In the genomic region with DNA sequence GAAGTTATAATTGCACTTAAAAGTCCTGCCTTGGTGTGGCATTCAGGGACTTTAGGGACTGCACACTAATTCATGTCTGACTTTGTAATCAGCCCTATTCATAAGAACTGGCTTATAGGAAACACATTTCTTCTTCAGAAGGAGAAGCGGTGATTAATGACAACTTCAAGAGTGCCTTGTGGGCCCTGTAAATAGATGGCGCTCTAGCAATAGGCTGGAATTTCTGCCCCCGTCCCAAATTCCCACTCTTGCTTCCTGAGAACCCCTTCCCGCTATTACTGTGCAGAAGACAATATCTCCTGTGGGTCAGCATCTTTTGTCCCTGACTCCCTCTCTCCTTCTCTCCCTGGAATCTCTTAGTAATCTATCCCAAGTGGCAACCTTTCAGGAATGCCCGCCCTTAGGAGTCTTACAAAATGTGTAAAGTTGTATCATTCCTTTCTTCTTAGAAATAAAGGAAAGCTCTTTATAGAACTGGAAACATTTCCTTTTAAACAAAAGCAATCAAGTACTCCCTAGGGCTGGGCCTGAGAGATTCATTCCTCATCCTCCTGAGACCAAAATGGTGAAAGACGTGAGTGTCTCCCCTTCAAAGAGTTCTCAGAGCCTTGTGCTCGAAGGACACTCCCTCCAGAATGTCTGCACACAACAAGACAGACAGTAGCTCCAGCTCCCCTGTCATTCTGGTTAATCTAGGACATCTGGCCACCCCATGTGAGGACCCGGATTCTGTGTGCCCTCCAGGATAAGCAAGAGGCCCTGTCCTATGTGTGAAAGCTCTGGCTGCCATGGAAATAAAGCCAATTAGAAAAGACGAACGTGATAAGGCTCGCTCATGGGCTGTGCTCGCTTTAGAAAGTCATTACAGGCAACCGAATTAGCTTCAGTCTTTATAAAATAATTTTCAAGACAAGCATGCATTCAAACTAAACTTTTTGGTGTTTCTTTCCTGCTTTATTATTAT, we compare ENCODE assay signal across 28 cellular contexts.
DNase-seq lines count a peak whose midpoint lies in the region; ATAC-seq, FAIRE-seq and TF ChIP-seq lines count a peak whose summit lies in the region.
"Had no signal": no experiment of that assay in that cellular context is flagged by ENCODE, and none has a peak within 500 bp of the region (broad histone marks: within the 10 kb centered on the region; RNA-seq: fewer than 3 reads in every experiment).

No MANE protein-coding gene starts in this region.

- H3K4me3 Mint-ChIP-seq in astrocyte (ENCODE audit: unreplicated experiment) (no peak overlapping the region), neural crest cell (no peak overlapping the region)
- H3K4me3 Mint-ChIP-seq: activated B cell treated with CpG ODN at 0.5 μM for 24 hours; activated CD4-positive, alpha-beta T cell treated with anti-CD3 and anti-CD28 coated beads, Interleukin-2, amount 10 ng/mL, durations not matched to agents 7 days and 5 days; CD4-positive, alpha-beta memory T cell had no signal

- peak overlapping the region; percentile 42 for H2AFZ ChIP-seq in astrocyte (ENCODE audit: low read depth, low read length)

- TF ChIP-seq CTCF in astrocyte (IDR thresholded peaks at IDR 0.05; ENCODE audit: insufficient read depth, low read depth, low read length) = no peak
- no peak for TF ChIP-seq CTCF in neural crest cell (conservative IDR thresholded peaks at IDR 0.05)
- TF ChIP-seq CTCF in esophagus muscularis mucosa (IDR thresholded peaks at IDR 0.05) = no peak
- no peak for TF ChIP-seq CTCF in gastroesophageal sphincter (IDR thresholded peaks at IDR 0.05)

- H3K36me3 ChIP-seq in astrocyte (ENCODE audit: insufficient read depth, low read length) (no peaks in the 10 kb centered on the region), esophagus muscularis mucosa (no peaks in the 10 kb centered on the region), MG63 (no peaks in the 10 kb centered on the region), gastroesophageal sphincter (no peaks in the 10 kb centered on the region)
- H3K36me3 ChIP-seq: breast epithelium, left lung, neutrophil, prostate gland, stomach, thyroid gland had no signal

- no peaks in the 10 kb centered on the region for H3K79me2 ChIP-seq in astrocyte (ENCODE audit: insufficient read depth, low read length)

- H3K27ac ChIP-seq in astrocyte (ENCODE audit: low read depth, low read length) (no peak overlapping the region), esophagus muscularis mucosa (replicated peaks in 1 of 4) (no peak overlapping the region), gastroesophageal sphincter (no peak overlapping the region)
- H3K27ac ChIP-seq: breast epithelium, left lung, neutrophil, prostate gland, stomach, thyroid gland had no signal

- ATAC-seq in gastroesophageal sphincter = no peak
- ATAC-seq: activated naive CD4-positive, alpha-beta T cell treated with anti-CD3 and anti-CD28 coated beads, Interleukin-2, amount 50 U/mL, for 72 hours; GM12878; K562; left lung; sciatic nerve had no signal

- H3K4me2 ChIP-seq in astrocyte (ENCODE audit: low read length) = no peak overlapping the region

- H3K9me3 Mint-ChIP-seq in astrocyte (ENCODE audit: unreplicated experiment) = peaks cover 7% of the 10 kb centered on the region
- H3K9me3 Mint-ChIP-seq in neural crest cell = peaks cover 12% of the 10 kb centered on the region

- H3K4me1 ChIP-seq in astrocyte (ENCODE audit: insufficient read depth, low read length) (no peaks in the 10 kb centered on the region), esophagus muscularis mucosa (peaks cover 0 to 6% (median 0%) of the 10 kb centered on the region in 4 donors), gastroesophageal sphincter (no peaks in the 10 kb centered on the region)
- H3K4me1 ChIP-seq: breast epithelium, left lung, prostate gland, stomach, thyroid gland had no signal

- no peak overlapping the region for H3K9ac ChIP-seq in astrocyte (ENCODE audit: low read length)

- H3K27me3 ChIP-seq in astrocyte (ENCODE audit: insufficient read depth, low read length) = no peaks in the 10 kb centered on the region
- no peaks in the 10 kb centered on the region for H3K27me3 ChIP-seq in esophagus muscularis mucosa
- H3K27me3 ChIP-seq in MG63 = no peaks in the 10 kb centered on the region
- no peaks in the 10 kb centered on the region for H3K27me3 ChIP-seq in gastroesophageal sphincter
- H3K27me3 ChIP-seq: breast epithelium, left lung, neutrophil, stomach, thyroid gland had no signal

- H3K9me3 ChIP-seq in astrocyte (ENCODE audit: insufficient read depth, low read depth, low read length) = no peaks in the 10 kb centered on the region
- no peaks in the 10 kb centered on the region for H3K9me3 ChIP-seq in esophagus muscularis mucosa
- H3K9me3 ChIP-seq in MG63 = no peaks in the 10 kb centered on the region
- H3K9me3 ChIP-seq in gastroesophageal sphincter = no peaks in the 10 kb centered on the region
- H3K9me3 ChIP-seq: breast epithelium, neutrophil, prostate gland, thyroid gland had no signal

- FAIRE-seq in astrocyte (lab: Jason Lieb, UNC) = no peak
- FAIRE-seq: A204.1, GM12878, K562 had no signal

- WGBS in esophagus muscularis mucosa = 80% methylated on average over 13 of the region's 13 CpGs
- WGBS in gastroesophageal sphincter (ENCODE audit: low coverage in 1 of 2), 2 donors = 78 to 83% methylated on average over 10 to 11 of the region's 13 CpGs

- no peak for TF ChIP-seq EP300 in esophagus muscularis mucosa (IDR thresholded peaks at IDR 0.05)
- TF ChIP-seq EP300 in gastroesophageal sphincter (IDR thresholded peaks at IDR 0.05) = no peak

- DNase-seq in EH (ENCODE audit: low read depth) (peak; percentile 84), NCI-H226 (peak; percentile 71), astrocyte (ENCODE audit: low read depth) (no peak), neural crest cell (ENCODE audit: low read depth, low spot score) (no peak), esophagus muscularis mucosa (ENCODE audit: extremely low spot score) (no peak), MG63 (no peak)
- no peak for DNase-seq in stimulated activated CD4-positive, alpha-beta T cell treated with anti-CD3 and anti-CD28 coated beads, Interleukin-2, amount 100 ng/mL, for 24 hours
- DNase-seq: activated B cell treated with CpG ODN at 0.5 μM for 24 hours; activated CD4-positive, alpha-beta T cell treated with anti-CD3 and anti-CD28 coated beads, Interleukin-2, amount 10 ng/mL, durations not matched to agents 7 days and 5 days; activated effector memory CD4-positive, alpha-beta T cell treated with Interleukin-2 at 50 U/mL for 16 hours; activated T-cell treated with anti-CD3 and anti-CD28 coated beads, Interleukin-2, amount 50 U/mL, for 1 hour; CD4-positive, alpha-beta memory T cell; left lung; NCI-H2029 treated with DMSO at 0.1 percent for 48 hours; NCI-H69; stimulated activated CD4-positive, alpha-beta T cell treated with anti-CD3 and anti-CD28 coated beads, Interleukin-12 subunit alpha, Interleukin-12 subunit beta, amount 100 ng/mL, for 4 hours; stimulated activated CD4-positive, alpha-beta T cell treated with anti-CD3 and anti-CD28 coated beads, Interleukin-4, amount 100 ng/mL, for 1 hour; stomach; thyroid gland had no signal

- H3K27me3 Mint-ChIP-seq in astrocyte (ENCODE audit: low read depth, unreplicated experiment) = peaks cover 2% of the 10 kb centered on the region
- H3K27me3 Mint-ChIP-seq in neural crest cell (ENCODE audit: low read depth) = no peaks in the 10 kb centered on the region
- H3K27me3 Mint-ChIP-seq: activated CD4-positive, alpha-beta T cell treated with anti-CD3 and anti-CD28 coated beads, Interleukin-2, amount 10 ng/mL, durations not matched to agents 7 days and 5 days; CD4-positive, alpha-beta memory T cell had no signal

- intact Hi-C loops in esophagus muscularis mucosa (cut with DNase I) = no loop called here

- H3K4me3 ChIP-seq in astrocyte (ENCODE audit: insufficient read depth, low read depth, low read length) (no peak overlapping the region), esophagus muscularis mucosa (no peak overlapping the region), MG63 (no peak overlapping the region), gastroesophageal sphincter (no peak overlapping the region)
- H3K4me3 ChIP-seq: breast epithelium, GM12878, K562, left lung, prostate gland, stomach, thyroid gland had no signal

- no peak overlapping the region for H3K27ac Mint-ChIP-seq in astrocyte (ENCODE audit: unreplicated experiment)
- peak overlapping the region; percentile 52 for H3K27ac Mint-ChIP-seq in neural crest cell (ENCODE audit: unreplicated experiment)
- H3K27ac Mint-ChIP-seq: activated B cell treated with CpG ODN at 0.5 μM for 24 hours; activated CD4-positive, alpha-beta T cell treated with anti-CD3 and anti-CD28 coated beads, Interleukin-2, amount 10 ng/mL, durations not matched to agents 7 days and 5 days; activated naive CD4-positive, alpha-beta T cell treated with anti-CD3 and anti-CD28 coated beads, Interleukin-2, amount 50 U/mL, for 72 hours; CD4-positive, alpha-beta memory T cell had no signal

- H3K36me3 Mint-ChIP-seq in astrocyte (ENCODE audit: low read depth, unreplicated experiment) (no peaks in the 10 kb centered on the region), neural crest cell (ENCODE audit: low read depth) (no peaks in the 10 kb centered on the region)
- H3K36me3 Mint-ChIP-seq: CD4-positive, alpha-beta memory T cell had no signal

- no peaks in the 10 kb centered on the region for H4K20me1 ChIP-seq in astrocyte (ENCODE audit: insufficient read depth, low read length)

- H3K4me1 Mint-ChIP-seq in astrocyte (ENCODE audit: low read depth, unreplicated experiment) = no peaks in the 10 kb centered on the region
- no peaks in the 10 kb centered on the region for H3K4me1 Mint-ChIP-seq in neural crest cell
- H3K4me1 Mint-ChIP-seq: activated B cell treated with CpG ODN at 0.5 μM for 24 hours; activated CD4-positive, alpha-beta T cell treated with anti-CD3 and anti-CD28 coated beads, Interleukin-2, amount 10 ng/mL, durations not matched to agents 7 days and 5 days; CD4-positive, alpha-beta memory T cell had no signal

- TF ChIP-seq POLR2A in esophagus muscularis mucosa (IDR thresholded peaks at IDR 0.05; ENCODE audit: low read depth) = no peak
- TF ChIP-seq POLR2A in gastroesophageal sphincter (IDR thresholded peaks at IDR 0.05) = no peak

Comparison
In these comparisons a context has a peak if more than half of its experiments do, and no peak if none do; other contexts are left out.
1. DNase-seq: peak in EH (single experiment) and NCI-H226 (single experiment); none in astrocyte (single experiment), neural crest cell (single experiment), esophagus muscularis mucosa (single experiment), MG63 (single experiment) and stimulated activated CD4-positive, alpha-beta T cell treated with anti-CD3 and anti-CD28 coated beads, Interleukin-2, amount 100 ng/mL, for 24 hours (0 of 2).